1 cellular context compared by ENCODE assay signal in genomic region chr6:78810146-78810545, GRCh38.
A peak's percentile ranks its signal among the peaks of the same experiment; 100 is the strongest.
TF ChIP-seq lines count a peak whose summit lies in the region.

No MANE protein-coding gene starts in this region.

TF ChIP-seq in GM23338, 12 proteins besides CTCF, POLR2A, EP300 and RAD21 (continued from another document):
- TF ChIP-seq ZNF462 (CRISPR knock-in tag; IDR thresholded peaks at IDR 0.05): peak; percentile 41; the same call in 1 of the 2 replicates
